ENCODE assay signal across 8 cellular contexts in genomic region chr3:196609343-196609775, GRCh38. TPM values are rescaled to one million over a fixed set of nuclear protein-coding genes. Genes with fewer than 3 reads are reported as not detected.
DNase-seq lines count a peak whose midpoint lies in the region; ATAC-seq and TF ChIP-seq lines count a peak whose summit lies in the region.

No MANE protein-coding gene starts in this region.

- H3K4me3 ChIP-seq in NB4 (ENCODE audit: low read depth, low read length), result peak overlapping the region; percentile 44
- no peak overlapping the region for H3K4me3 ChIP-seq in testis

- no peaks in the 10 kb centered on the region for H3K9me3 ChIP-seq in testis

- intact Hi-C loops in testis (cut with DNase I; ENCODE audit: low total_unique reads), result no loop called here

- H3K27me3 ChIP-seq in foreskin keratinocyte (peaks cover 2% of the 10 kb centered on the region), testis (no peaks in the 10 kb centered on the region)

- TF ChIP-seq POLR2A in NB4 (IDR thresholded peaks at IDR 0.05; ENCODE audit: extremely low read depth, insufficient read length), result peak; percentile 44
- TF ChIP-seq POLR2A in testis (IDR thresholded peaks at IDR 0.05), result no peak

- H3K27ac ChIP-seq in foreskin keratinocyte (no peak overlapping the region), testis (peak overlapping the region in 1 of 2 donors; percentile 17)

- 32 to 36% methylated on average over 5 of the region's 5 CpGs for WGBS in testis, 2 donors

- ATAC-seq in GM21825 (IDR thresholded peaks at IDR 0.05; ENCODE audit: unreplicated experiment) (peak; percentile 81), foreskin keratinocyte (peak; percentile 89), omental fat pad (ENCODE audit: low FRiP score) (peak; percentile 93)

- no peaks in the 10 kb centered on the region for H3K36me3 ChIP-seq in testis (ENCODE audit: low read depth, missing control alignments)

- H3K4me1 ChIP-seq in foreskin keratinocyte (no peaks in the 10 kb centered on the region), testis (peaks cover 10% of the 10 kb centered on the region)

- DNase-seq in DMS153 treated with DMSO at 0.1 percent for 48 hours (lab: John Stamatoyannopoulos, UW; ENCODE audit: unreplicated experiment) (peak; percentile 79), NB4 (ENCODE audit: low read depth) (peak; percentile 97), SK-MEL-5 (ENCODE audit: low read depth, low spot score) (peak; percentile 89), activated gamma-delta T cell (lab: John Stamatoyannopoulos, UW) (peak; percentile 59), foreskin keratinocyte (peak; percentile 15 to 49), omental fat pad (ENCODE audit: low spot score) (peak; percentile 84), testis (peak; percentile 90)

- TF ChIP-seq CTCF in NB4 (IDR thresholded peaks at IDR 0.05; ENCODE audit: low read depth, low read length) (peak; percentile 65), foreskin keratinocyte (conservative IDR thresholded peaks at IDR 0.05) (peak; percentile 90), omental fat pad (IDR thresholded peaks at IDR 0.05) (peak in 1 of 3 donors; percentile 50), testis (IDR thresholded peaks at IDR 0.05) (peak; percentile 70 to 78 (median 71))

- in situ Hi-C loops in SK-MEL-5 (cut with HindIII; ENCODE audit: low pct_unique_long_range_greater_than_20kb, low sequenced_read_pairs), result no loop called here

RNA-seq across cellular contexts. Expression of gene NRROS, which starts 30.1 kb away (rescaled TPM):
- 3.2 and 6.2 TPM in 2 replicates for total RNA-seq in SK-MEL-5 (2014; rRNA removed; shearing (Covaris generic))
- 10.7 and 11.4 TPM in 2 replicates for polyA plus RNA-seq in SK-MEL-5 (2015; cell fraction: cytosol; rRNA removed)
- 1.0 and 4.6 TPM in 2 replicates for polyA plus RNA-seq in SK-MEL-5 (2015; cell fraction: nucleus; rRNA removed)
- total RNA-seq in foreskin keratinocyte (0.03 and 0.11 TPM in 2 replicates), omental fat pad (10 to 100 TPM in 3 of 4 donors, 1 to 10 TPM in 1; 4.3 to 21.0 (median 19.4) TPM), testis (1 to 10 TPM; 2.8 to 3.2 TPM)
- polyA plus RNA-seq in foreskin keratinocyte (0.12 and 0.19 TPM in 2 replicates), testis (ENCODE audit: insufficient read depth, low read depth, low replicate concordance) (5.5 TPM)

RNA-seq across cellular contexts. Expression of gene FBXO45, which starts 40.9 kb away (rescaled TPM):
- 14.0 and 15.8 TPM in 2 replicates for total RNA-seq in SK-MEL-5 (2014; rRNA removed; shearing (Covaris generic))
- polyA plus RNA-seq in SK-MEL-5 (2015; cell fraction: cytosol; rRNA removed), result 9.5 and 13.0 TPM in 2 replicates
- polyA plus RNA-seq in SK-MEL-5 (2015; cell fraction: nucleus; rRNA removed), result 3.1 and 3.6 TPM in 2 replicates
- total RNA-seq in foreskin keratinocyte (17.9 and 19.7 TPM in 2 replicates), omental fat pad (10 to 100 TPM in 1 of 4 donors, 1 to 10 TPM in 3; 7.0 to 11.3 (median 7.1) TPM), testis (10 to 100 TPM; 11.0 to 16.4 TPM)
- polyA plus RNA-seq in foreskin keratinocyte (7.1 and 8.9 TPM in 2 replicates), testis (ENCODE audit: insufficient read depth, low read depth, low replicate concordance) (20.4 TPM)

RNA-seq across cellular contexts. Expression of gene WDR53, which starts 41.0 kb away (rescaled TPM):
- 6.6 and 7.1 TPM in 2 replicates for total RNA-seq in SK-MEL-5 (2014; rRNA removed; shearing (Covaris generic))
- polyA plus RNA-seq in SK-MEL-5 (2015; cell fraction: cytosol; rRNA removed), result 5.1 and 10.0 TPM in 2 replicates
- 10.3 and 24.6 TPM in 2 replicates for polyA plus RNA-seq in SK-MEL-5 (2015; cell fraction: nucleus; rRNA removed)
- total RNA-seq in foreskin keratinocyte (13.5 and 16.5 TPM in 2 replicates), omental fat pad (1 to 10 TPM; 2.4 to 5.6 (median 3.5) TPM), testis (10 to 100 TPM; 25.8 to 38.6 TPM)
- polyA plus RNA-seq in foreskin keratinocyte (12.3 and 17.4 TPM in 2 replicates), testis (ENCODE audit: insufficient read depth, low read depth, low replicate concordance) (140 TPM)

Comparison
In these comparisons a context has a peak if more than half of its experiments do, and no peak if none do; other contexts are left out.
1. DNase-seq: peak in every context shown above with its lines; median percentile 97 in NB4; 90 in testis; 89 in SK-MEL-5; 84 in omental fat pad; 79 in DMS153 treated with DMSO at 0.1 percent for 48 hours; 59 in activated gamma-delta T cell; 32 in foreskin keratinocyte.